ENCODE assay signal across 11 cellular contexts in the genomic region with DNA sequence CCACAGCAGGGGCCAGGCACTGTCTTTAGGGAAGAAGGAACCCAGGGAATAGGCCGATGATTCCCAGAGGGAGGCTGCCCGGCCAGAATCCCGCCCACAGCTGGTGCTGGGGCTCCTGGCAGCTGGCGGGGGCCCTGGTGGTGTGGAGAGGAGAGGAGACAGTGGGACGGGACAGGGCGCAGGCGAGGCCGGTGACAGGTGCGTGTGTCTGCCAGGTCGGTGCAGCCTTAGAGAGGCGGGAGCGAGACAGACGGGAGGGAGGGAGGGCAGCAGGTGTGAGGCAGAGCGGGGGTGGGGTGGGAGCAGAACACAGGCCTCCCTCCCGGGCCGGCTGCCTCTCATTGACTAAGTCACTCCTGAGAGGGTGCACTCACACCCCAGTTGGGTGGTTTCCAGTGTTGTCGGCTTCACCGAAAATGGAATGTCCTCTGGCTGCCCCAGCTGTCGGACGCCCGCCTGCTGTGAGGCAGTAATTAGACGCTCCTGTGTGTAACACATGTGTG. TPM values are rescaled to one million over a fixed set of nuclear protein-coding genes. Genes with fewer than 3 reads are reported as not detected.
DNase-seq lines count a peak whose midpoint lies in the region; ATAC-seq and TF ChIP-seq lines count a peak whose summit lies in the region.
"Had no signal": no experiment of that assay in that cellular context is flagged by ENCODE, and none has a peak within 500 bp of the region (broad histone marks: within the 10 kb centered on the region; RNA-seq: fewer than 3 reads in every experiment).

No MANE protein-coding gene starts in this region.

- no peak for TF ChIP-seq CTCF in nephron (IDR thresholded peaks at IDR 0.05; ENCODE audit: unreplicated experiment in 3 of 3)

- no peak for ATAC-seq in GM21526 (IDR thresholded peaks at IDR 0.05; ENCODE audit: low FRiP score, unreplicated experiment)
- ATAC-seq: activated CD4-positive, CD25-positive, alpha-beta regulatory T cell treated with anti-CD3 and anti-CD28 coated beads, Interleukin-2, amount 50 U/mL, for 24 hours had no signal

- H3K27me3 Mint-ChIP-seq in nephron (ENCODE audit: low read depth), result peaks cover 18% of the 10 kb centered on the region
- H3K27me3 Mint-ChIP-seq in activated naive CD4-positive, alpha-beta T cell treated with anti-CD3 and anti-CD28 coated beads, Interleukin-2, amount 10 ng/mL, durations not matched to agents 7 days and 5 days, result peaks cover 7% of the 10 kb centered on the region

- DNase-seq in G401 (ENCODE audit: low spot score) (peak; percentile 81), NCI-H2171 treated with DMSO at 0.1 percent for 48 hours (lab: John Stamatoyannopoulos, UW) (peak; percentile 99), cerebellar cortex (ENCODE audit: low spot score) (peak; percentile 69)
- DNase-seq in activated effector memory CD4-positive, alpha-beta T cell treated with Interleukin-2 at 50 U/mL for 16 hours, result no peak
- no peak for DNase-seq in activated CD4-positive, alpha-beta T cell treated with anti-CD3 and anti-CD28 coated beads, Interleukin-2, amount 50 U/mL, for 1 hour
- no peak for DNase-seq in activated naive CD4-positive, alpha-beta T cell treated with anti-CD3 and anti-CD28 coated beads, Interleukin-2, amount 10 ng/mL, durations not matched to agents 7 days and 5 days
- DNase-seq: amygdala had no signal

- no peak overlapping the region for H3K4me3 Mint-ChIP-seq in nephron
- H3K4me3 Mint-ChIP-seq in activated naive CD4-positive, alpha-beta T cell treated with anti-CD3 and anti-CD28 coated beads, Interleukin-2, amount 10 ng/mL, durations not matched to agents 7 days and 5 days, result no peak overlapping the region
- H3K4me3 Mint-ChIP-seq: neural crest cell had no signal

- peaks cover 7% of the 10 kb centered on the region for H3K9me3 Mint-ChIP-seq in nephron
- H3K9me3 Mint-ChIP-seq in activated naive CD4-positive, alpha-beta T cell treated with anti-CD3 and anti-CD28 coated beads, Interleukin-2, amount 10 ng/mL, durations not matched to agents 7 days and 5 days, result peaks cover 1% of the 10 kb centered on the region
- H3K9me3 Mint-ChIP-seq: neural crest cell had no signal

- in situ Hi-C loops in G401 (cut with HindIII; ENCODE audit: low sequenced_read_pairs), result no loop called here

- CTCF ChIA-PET in activated naive CD4-positive, alpha-beta T cell treated with anti-CD3 and anti-CD28 coated beads, Interleukin-2, amount 10 ng/mL, durations not matched to agents 7 days and 5 days (lab: Charles Lee), result no interaction called here

- peaks cover 23% of the 10 kb centered on the region for H3K4me1 Mint-ChIP-seq in nephron
- H3K4me1 Mint-ChIP-seq in activated naive CD4-positive, alpha-beta T cell treated with anti-CD3 and anti-CD28 coated beads, Interleukin-2, amount 10 ng/mL, durations not matched to agents 7 days and 5 days, result no peaks in the 10 kb centered on the region

- peaks cover 38% of the 10 kb centered on the region for H3K36me3 Mint-ChIP-seq in nephron (ENCODE audit: low read depth)
- no peaks in the 10 kb centered on the region for H3K36me3 Mint-ChIP-seq in activated naive CD4-positive, alpha-beta T cell treated with anti-CD3 and anti-CD28 coated beads, Interleukin-2, amount 10 ng/mL, durations not matched to agents 7 days and 5 days

- H3K27ac Mint-ChIP-seq in nephron, result peak overlapping the region; percentile 4 to 62 (median 30)
- H3K27ac Mint-ChIP-seq in activated naive CD4-positive, alpha-beta T cell treated with anti-CD3 and anti-CD28 coated beads, Interleukin-2, amount 10 ng/mL, durations not matched to agents 7 days and 5 days, result no peak overlapping the region

RNA-seq across cellular contexts. Expression of a gene that starts 55.2 kb away (rescaled TPM):
- total RNA-seq in G401 (2014; rRNA removed; shearing (Covaris generic)), result 7.6 and 22.2 TPM in 2 replicates

Comparison
In these comparisons a context has a peak if more than half of its experiments do, and no peak if none do; other contexts are left out.
1. DNase-seq: peak in G401 (single experiment), NCI-H2171 treated with DMSO at 0.1 percent for 48 hours (single experiment) and cerebellar cortex (single experiment); none in activated effector memory CD4-positive, alpha-beta T cell treated with Interleukin-2 at 50 U/mL for 16 hours (single experiment), activated CD4-positive, alpha-beta T cell treated with anti-CD3 and anti-CD28 coated beads, Interleukin-2, amount 50 U/mL, for 1 hour (single experiment) and activated naive CD4-positive, alpha-beta T cell treated with anti-CD3 and anti-CD28 coated beads, Interleukin-2, amount 10 ng/mL, durations not matched to agents 7 days and 5 days (single experiment).